ENCODE assay signal across 8 cellular contexts in genomic region chr17:73369817-73370490, GRCh38. TPM values are rescaled to one million over a fixed set of nuclear protein-coding genes. Genes with fewer than 3 reads are reported as not detected.
DNase-seq lines count a peak whose midpoint lies in the region; FAIRE-seq and TF ChIP-seq lines count a peak whose summit lies in the region.
"Not testable (repeated sequence)": the region's sequence is repeated elsewhere in the genome, so short reads cannot be mapped to it uniquely, and the experiment has no call there.

No MANE protein-coding gene starts in this region.

- H3K36me3 ChIP-seq in keratinocyte (ENCODE audit: control insufficient read depth in 2 of 2, extremely low read depth in 1 of 2, insufficient read depth in 2 of 2, low read length in 2 of 2): not testable (repeated sequence)

- H3K79me2 ChIP-seq in keratinocyte (ENCODE audit: control insufficient read depth, insufficient read depth, low read length): not testable (repeated sequence)

- H3K4me2 ChIP-seq in keratinocyte (ENCODE audit: control insufficient read depth, extremely low read depth, insufficient read depth, low read depth, low read length): not testable (repeated sequence)

- H3K27me3 ChIP-seq in keratinocyte (ENCODE audit: control insufficient read depth, extremely low read depth, insufficient read depth, low read length): not testable (repeated sequence)

- peak; percentile 80 for FAIRE-seq in A204.1 (lab: Jason Lieb, UNC)
- peak; percentile 72 for FAIRE-seq in keratinocyte (lab: Jason Lieb, UNC)

- H3K4me3 ChIP-seq in keratinocyte (ENCODE audit: control insufficient read depth in 2 of 3, extremely low read depth in 1 of 3, insufficient read depth in 2 of 3, low read depth in 1 of 3, low read length in 3 of 3): not testable (repeated sequence)

- H3K9me3 ChIP-seq in keratinocyte (ENCODE audit: control insufficient read depth, low read depth, low read length): not testable (repeated sequence)

- H3K9me1 ChIP-seq in keratinocyte (ENCODE audit: control insufficient read depth, extremely low read depth, insufficient read depth, low read length): not testable (repeated sequence)

- H3K9ac ChIP-seq in keratinocyte (ENCODE audit: control insufficient read depth, extremely low read depth, insufficient read depth, low read length): not testable (repeated sequence)

- not testable (repeated sequence) for H2AFZ ChIP-seq in keratinocyte (ENCODE audit: control insufficient read depth, low read length)

- not testable (repeated sequence) for H4K20me1 ChIP-seq in keratinocyte (ENCODE audit: control insufficient read depth, extremely low read depth, insufficient read depth, low read length)

- TF ChIP-seq CTCF in GM13976 (IDR thresholded peaks at IDR 0.05; ENCODE audit: borderline replicate concordance, control extremely low read depth, extremely low read depth, insufficient read depth, missing control alignments) (peak; percentile 89), keratinocyte (optimal IDR thresholded peaks at IDR 0.05 in 1 of 3, IDR thresholded peaks at IDR 0.05 in 1 of 3, conservative IDR thresholded peaks at IDR 0.05 in 1 of 3; ENCODE audit: extremely low read depth in 1 of 3, insufficient read depth in 2 of 3, low read length in 3 of 3) (peak; percentile 78 to 83 (median 81))

- not testable (repeated sequence) for H3K4me1 ChIP-seq in keratinocyte (ENCODE audit: control insufficient read depth, extremely low read depth, insufficient read depth, low read length)

- DNase-seq in GM13976 (ENCODE audit: low spot score): peak; percentile 90
- peak; percentile 87 for DNase-seq in HuH-7.5 (ENCODE audit: low spot score)
- peak; percentile 46 for DNase-seq in NK-92 treated with Interleukin-12 subunit alpha and Interleukin-12 subunit beta, amount 100 ng/mL, for 24 hours (lab: John Stamatoyannopoulos, UW)
- DNase-seq in activated CD4-positive, alpha-beta T cell treated with anti-CD3 and anti-CD28 coated beads, Interleukin-2, amount 50 U/mL, for 24 hours (ENCODE audit: low read depth in 1 of 2, low spot score in 1 of 2): peak; percentile 72 to 84
- peak; percentile 87 for DNase-seq in cerebellar cortex (ENCODE audit: low spot score)
- not testable (repeated sequence) for DNase-seq in keratinocyte (ENCODE audit: low read depth, low spot score)
- peak; percentile 60 to 86 (median 68) for DNase-seq in stimulated activated CD4-positive, alpha-beta T cell treated with anti-CD3 and anti-CD28 coated beads, Interleukin-12 subunit alpha, Interleukin-12 subunit beta, amount 100 ng/mL, for 48 hours (ENCODE audit: low read depth in 2 of 3, low spot score in 1 of 3)

- H3K27ac ChIP-seq in keratinocyte (ENCODE audit: control insufficient read depth, insufficient read depth, low read length): not testable (repeated sequence)

- in situ Hi-C loops in GM13976 (cut with MboI; ENCODE audit: low sequenced_read_pairs, unreplicated experiment): loop anchor here (5.0 to 25.0 kb wide), 3 partner anchors 113 to 808 kb away; no protein-coding TSS in a partner anchor

- dilution Hi-C loops in keratinocyte (cut with MboI; ENCODE audit: extremely low pct_ligation_motif_present, low sequenced_read_pairs): not testable (repeated sequence)

RNA-seq across cellular contexts. Expression of gene CDC42EP4, which starts 58.2 kb away (rescaled TPM):
- 5.9 to 11.1 TPM (median 9.4 TPM) in 3 replicates for polyA plus RNA-seq in keratinocyte
- 4.1 TPM for polyA plus RNA-seq in keratinocyte (2011; ENCODE audit: low read depth)
- 7.5 and 10.9 TPM in 2 replicates for polyA plus RNA-seq in keratinocyte (2011; cell fraction: cytosol; rRNA removed)
- 7.4 and 11.1 TPM in 2 replicates for polyA plus RNA-seq in keratinocyte (2011; cell fraction: nucleus; rRNA removed)
- 9.2 and 14.3 TPM in 2 replicates for polyA plus RNA-seq in keratinocyte (2012; ENCODE audit: low replicate concordance)
- 10.7 to 18.2 TPM (median 13.7 TPM) in 3 replicates for polyA minus RNA-seq in keratinocyte
- polyA minus RNA-seq in keratinocyte (2011; cell fraction: cytosol; rRNA and poly(A)+ RNA removed): 16.1 TPM
- 14.0 and 17.1 TPM in 2 replicates for polyA minus RNA-seq in keratinocyte (2011; cell fraction: nucleus; rRNA and poly(A)+ RNA removed)
